In genomic region chr1:174726880-174727585, GRCh38 we compare ENCODE assay signal across 16 cellular contexts.
"Had no signal": no experiment of that assay in that cellular context is flagged by ENCODE, and none has a peak within 500 bp of the region (broad histone marks: within the 10 kb centered on the region; RNA-seq: fewer than 3 reads in every experiment).

No MANE protein-coding gene starts in this region.

- H3K4me3 Mint-ChIP-seq: activated CD4-positive, alpha-beta memory T cell treated with anti-CD3 and anti-CD28 coated beads, Interleukin-2, amount 10 ng/mL, durations not matched to agents 7 days and 5 days; activated naive CD4-positive, alpha-beta T cell treated with anti-CD3 and anti-CD28 coated beads, Interleukin-2, amount 10 ng/mL, durations not matched to agents 7 days and 5 days; activated T-cell treated with anti-CD3 and anti-CD28 coated beads, Interleukin-2, amount 50 U/mL, for 24 hours; natural killer cell treated with Interleukin-12 subunit alpha and Interleukin-12 subunit beta and Interleukin-15 and Interleukin-18, amount 100 ng/mL, for 72 hours; stimulated activated naive CD8-positive, alpha-beta T cell treated with anti-CD3 and anti-CD28 coated beads, Interleukin-15, Interleukin-2, amounts not matched to agents 100 ng/mL and 50 ng/mL, for 24 hours; T-helper 17 cell; type B pancreatic cell had no signal

- H3K27me3 Mint-ChIP-seq: activated CD4-positive, alpha-beta memory T cell treated with anti-CD3 and anti-CD28 coated beads, Interleukin-2, amount 10 ng/mL, durations not matched to agents 7 days and 5 days; activated naive CD4-positive, alpha-beta T cell treated with anti-CD3 and anti-CD28 coated beads, Interleukin-2, amount 10 ng/mL, durations not matched to agents 7 days and 5 days; activated T-cell treated with anti-CD3 and anti-CD28 coated beads, Interleukin-2, amount 50 U/mL, for 24 hours; natural killer cell treated with Interleukin-12 subunit alpha and Interleukin-12 subunit beta and Interleukin-15 and Interleukin-18, amount 100 ng/mL, for 72 hours; stimulated activated naive CD8-positive, alpha-beta T cell treated with anti-CD3 and anti-CD28 coated beads, Interleukin-15, Interleukin-2, amounts not matched to agents 100 ng/mL and 50 ng/mL, for 24 hours; T-helper 17 cell; type B pancreatic cell had no signal

- H3K9me3 Mint-ChIP-seq: activated CD4-positive, alpha-beta memory T cell treated with anti-CD3 and anti-CD28 coated beads, Interleukin-2, amount 10 ng/mL, durations not matched to agents 7 days and 5 days; activated naive CD4-positive, alpha-beta T cell treated with anti-CD3 and anti-CD28 coated beads, Interleukin-2, amount 10 ng/mL, durations not matched to agents 7 days and 5 days; activated T-cell treated with anti-CD3 and anti-CD28 coated beads, Interleukin-2, amount 50 U/mL, for 24 hours; natural killer cell treated with Interleukin-12 subunit alpha and Interleukin-12 subunit beta and Interleukin-15 and Interleukin-18, amount 100 ng/mL, for 72 hours; stimulated activated naive CD8-positive, alpha-beta T cell treated with anti-CD3 and anti-CD28 coated beads, Interleukin-15, Interleukin-2, amounts not matched to agents 100 ng/mL and 50 ng/mL, for 24 hours; type B pancreatic cell had no signal

- H3K27ac Mint-ChIP-seq: activated CD4-positive, alpha-beta memory T cell treated with anti-CD3 and anti-CD28 coated beads, Interleukin-2, amount 10 ng/mL, durations not matched to agents 7 days and 5 days; activated naive CD4-positive, alpha-beta T cell treated with anti-CD3 and anti-CD28 coated beads, Interleukin-2, amount 10 ng/mL, durations not matched to agents 7 days and 5 days; activated T-cell treated with anti-CD3 and anti-CD28 coated beads, Interleukin-2, amount 50 U/mL, for 24 hours; natural killer cell treated with Interleukin-12 subunit alpha and Interleukin-12 subunit beta and Interleukin-15 and Interleukin-18, amount 100 ng/mL, for 72 hours; stimulated activated naive CD8-positive, alpha-beta T cell treated with anti-CD3 and anti-CD28 coated beads, Interleukin-15, Interleukin-2, amounts not matched to agents 100 ng/mL and 50 ng/mL, for 24 hours; type B pancreatic cell had no signal

- H3K27ac ChIP-seq: cardiac muscle cell, coronary artery, foreskin keratinocyte, prostate gland, suprapubic skin had no signal

- DNase-seq: activated CD4-positive, alpha-beta memory T cell treated with anti-CD3 and anti-CD28 coated beads, Interleukin-2, amount 10 ng/mL, durations not matched to agents 7 days and 5 days; activated CD4-positive, alpha-beta T cell treated with anti-CD3 and anti-CD28 coated beads for 4 hours; activated naive CD4-positive, alpha-beta T cell treated with anti-CD3 and anti-CD28 coated beads, Interleukin-2, amount 10 ng/mL, durations not matched to agents 7 days and 5 days; activated T-cell treated with anti-CD3 and anti-CD28 coated beads, Interleukin-2, amount 50 U/mL, for 24 hours; effector CD4-positive, alpha-beta T cell; foreskin keratinocyte; kidney glomerular epithelial cell; T-helper 17 cell had no signal

- H3K36me3 ChIP-seq: cardiac muscle cell, prostate gland, suprapubic skin had no signal

- H3K4me1 ChIP-seq: foreskin keratinocyte, prostate gland, suprapubic skin had no signal

- ATAC-seq: foreskin keratinocyte; natural killer cell treated with Interleukin-12 subunit alpha and Interleukin-12 subunit beta and Interleukin-15 and Interleukin-18, amount 100 ng/mL, for 72 hours; sciatic nerve; T-helper 17 cell had no signal

- H3K36me3 Mint-ChIP-seq: activated naive CD4-positive, alpha-beta T cell treated with anti-CD3 and anti-CD28 coated beads, Interleukin-2, amount 10 ng/mL, durations not matched to agents 7 days and 5 days; natural killer cell treated with Interleukin-12 subunit alpha and Interleukin-12 subunit beta and Interleukin-15 and Interleukin-18, amount 100 ng/mL, for 72 hours; type B pancreatic cell had no signal

- H3K9me3 ChIP-seq: prostate gland, suprapubic skin had no signal

- H3K27me3 ChIP-seq: cardiac muscle cell, foreskin keratinocyte, suprapubic skin had no signal

- H3K4me3 ChIP-seq: cardiac muscle cell, coronary artery, prostate gland, suprapubic skin had no signal

- H3K4me1 Mint-ChIP-seq: activated CD4-positive, alpha-beta memory T cell treated with anti-CD3 and anti-CD28 coated beads, Interleukin-2, amount 10 ng/mL, durations not matched to agents 7 days and 5 days; activated naive CD4-positive, alpha-beta T cell treated with anti-CD3 and anti-CD28 coated beads, Interleukin-2, amount 10 ng/mL, durations not matched to agents 7 days and 5 days had no signal
